In the genomic region with DNA sequence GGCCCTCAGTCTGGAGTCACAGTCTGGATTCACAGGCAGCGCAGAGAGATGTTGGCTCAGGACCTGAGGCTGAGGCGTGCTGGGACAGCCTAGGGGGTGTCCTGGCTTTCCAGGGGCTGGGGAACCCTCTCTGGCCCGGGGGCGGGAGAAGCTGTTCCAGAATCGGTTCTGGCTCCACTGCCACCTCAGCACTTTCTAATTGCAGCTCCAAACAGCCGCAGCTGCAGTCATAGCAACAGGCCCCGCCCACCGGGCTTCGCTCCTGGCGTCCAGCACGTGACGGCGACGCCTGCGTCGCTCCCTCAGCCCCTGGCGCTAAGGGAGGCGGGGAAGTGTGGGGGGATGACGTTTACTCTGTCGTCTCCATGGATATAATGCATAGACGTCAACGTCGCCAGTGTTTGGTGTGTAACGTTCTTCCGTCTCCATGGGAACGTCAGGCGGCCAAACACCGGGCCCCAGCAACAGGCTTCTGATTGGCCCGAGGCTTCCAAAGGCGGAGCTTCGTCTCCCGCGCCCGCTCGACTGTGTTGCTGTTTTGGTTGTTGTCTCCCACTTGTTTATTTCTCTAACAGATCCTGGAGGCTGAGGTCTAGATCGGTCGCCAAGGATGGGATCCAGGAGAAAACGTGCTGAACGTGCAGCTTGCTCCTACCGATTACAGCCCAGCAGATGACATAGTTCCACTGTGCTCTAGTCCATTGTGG, we compare ENCODE assay signal across 8 cellular contexts. TPM values are rescaled to one million over a fixed set of nuclear protein-coding genes. Genes with fewer than 3 reads are reported as not detected.
DNase-seq lines count a peak whose midpoint lies in the region; ATAC-seq and TF ChIP-seq lines count a peak whose summit lies in the region.

No MANE protein-coding gene starts in this region.

- ATAC-seq in GM18502 (IDR thresholded peaks at IDR 0.05; ENCODE audit: poor library complexity, unreplicated experiment) (peak; percentile 97), HG02981 (IDR thresholded peaks at IDR 0.05; ENCODE audit: unreplicated experiment) (peak; percentile 95)

- no peak for TF ChIP-seq CTCF in vagina (IDR thresholded peaks at IDR 0.05)

- H3K27ac ChIP-seq in vagina, result peak overlapping the region; percentile 94

- peak overlapping the region; percentile 52 for H3K4me3 ChIP-seq in vagina

- H3K36me3 ChIP-seq in vagina, result no peaks in the 10 kb centered on the region

- peak in 1 of 2 donors; percentile 51 for TF ChIP-seq POLR2A in vagina (IDR thresholded peaks at IDR 0.05)

- H3K27me3 ChIP-seq in vagina, result no peaks in the 10 kb centered on the region

- DNase-seq in NCI-H2029 (lab: John Stamatoyannopoulos, UW) (peak; percentile 90), T1000 (lab: John Stamatoyannopoulos, UW) (peak; percentile 99), astrocyte of the hippocampus (ENCODE audit: low read depth, low spot score) (peak; percentile 100), hepatic stellate cell (ENCODE audit: low spot score) (peak; percentile 95), putamen (ENCODE audit: low spot score) (peak; percentile 99), vagina (ENCODE audit: extremely low spot score in 2 of 2) (peak; percentile 99 to 100)

- H3K4me1 ChIP-seq in vagina, result peaks cover 43% of the 10 kb centered on the region

- no peaks in the 10 kb centered on the region for H3K9me3 ChIP-seq in vagina

- intact Hi-C loops in vagina (cut with DNase I), result loop anchor here (1.0 to 5.0 kb wide), 2 partner anchors 17 to 82 kb away; a partner anchor contains a TSS

RNA-seq across cellular contexts. Expression of a gene that starts 19.7 kb away (rescaled TPM):
- 884 TPM for total RNA-seq in vagina

Comparison
In these comparisons a context has a peak if more than half of its experiments do, and no peak if none do; other contexts are left out.
1. Peak in every context shown above with its lines: DNase-seq, ATAC-seq, H3K4me3 ChIP-seq and H3K27ac ChIP-seq.